Comparison of ENCODE assay signal across 10 cellular contexts in genomic region chr1:21331752-21332480, GRCh38. TPM values are rescaled to one million over a fixed set of nuclear protein-coding genes. Genes with fewer than 3 reads are reported as not detected.
A peak's percentile ranks its signal among the peaks of the same experiment; 100 is the strongest.
DNase-seq lines count a peak whose midpoint lies in the region; ATAC-seq and TF ChIP-seq lines count a peak whose summit lies in the region.
"Had no signal": no experiment of that assay in that cellular context is flagged by ENCODE, and none has a peak within 500 bp of the region (broad histone marks: within the 10 kb centered on the region; RNA-seq: fewer than 3 reads in every experiment).

No MANE protein-coding gene starts in this region.

- H3K4me3 ChIP-seq in heart right ventricle: no peak overlapping the region
- H3K4me3 ChIP-seq in mesodermal cell (ENCODE audit: extremely low read depth, insufficient read depth, low read length, poor library complexity, severe bottlenecking): no peak overlapping the region
- no peak overlapping the region for H3K4me3 ChIP-seq in uterus

- TF ChIP-seq CTCF in heart right ventricle (IDR thresholded peaks at IDR 0.05) (no peak), uterus (IDR thresholded peaks at IDR 0.05) (no peak)

- H3K27me3 ChIP-seq in heart right ventricle (no peaks in the 10 kb centered on the region), uterus (no peaks in the 10 kb centered on the region)

- H3K4me3 Mint-ChIP-seq in activated T-helper 17 cell treated with anti-CD3 and anti-CD28 coated beads, Interleukin-2, amount 50 U/mL, for 72 hours: peak overlapping the region; percentile 13

- DNase-seq in heart right ventricle: peak in 1 of 2 donors; percentile 18
- DNase-seq in Right ventricle myocardium inferior (ENCODE audit: missing footprints): no peak
- DNase-seq in uterus: no peak
- DNase-seq in G401 (ENCODE audit: low spot score): no peak
- DNase-seq in NCI-H524 treated with DMSO at 0.1 percent for 48 hours (lab: John Stamatoyannopoulos, UW): no peak
- DNase-seq in NCI-H2227 treated with DMSO at 0.1 percent for 48 hours (lab: John Stamatoyannopoulos, UW): no peak
- DNase-seq: Caco-2; stimulated activated naive CD4-positive, alpha-beta T cell had no signal

- H3K4me1 Mint-ChIP-seq in activated T-helper 17 cell treated with anti-CD3 and anti-CD28 coated beads, Interleukin-2, amount 50 U/mL, for 72 hours: peaks cover 47% of the 10 kb centered on the region

- TF ChIP-seq POLR2A in uterus (IDR thresholded peaks at IDR 0.05): no peak

- in situ Hi-C loops in G401 (cut with HindIII; ENCODE audit: low sequenced_read_pairs): no loop called here

- WGBS in heart right ventricle, 2 donors: 46 to 58% methylated on average over 9 of the region's 9 CpGs
- 55 to 88% methylated on average over 1 to 5 of the region's 9 CpGs for WGBS in mesodermal cell (ENCODE audit: insufficient coverage in 2 of 2), 2 experiments

- ATAC-seq in heart right ventricle (no peak), Right ventricle myocardium inferior (no peak)
- no peak for ATAC-seq in activated T-helper 17 cell treated with anti-CD3 and anti-CD28 coated beads, Interleukin-2, amount 50 U/mL, for 72 hours (replicated peaks)

- peak overlapping the region; percentile 38 for H3K27ac Mint-ChIP-seq in activated T-helper 17 cell treated with anti-CD3 and anti-CD28 coated beads, Interleukin-2, amount 50 U/mL, for 72 hours

- H3K4me1 ChIP-seq in heart right ventricle: peaks cover 32 to 84% (median 65%) of the 10 kb centered on the region in 9 donors
- H3K4me1 ChIP-seq in mesodermal cell (ENCODE audit: control insufficient read depth, insufficient read depth, low read length, poor library complexity, severe bottlenecking): peaks cover 59% of the 10 kb centered on the region
- peaks cover 22 to 38% of the 10 kb centered on the region in 2 donors for H3K4me1 ChIP-seq in uterus

- H3K9me3 ChIP-seq in heart right ventricle (no peaks in the 10 kb centered on the region), mesodermal cell (ENCODE audit: control insufficient read depth, low read length) (no peaks in the 10 kb centered on the region), uterus (no peaks in the 10 kb centered on the region)
- H3K9me3 ChIP-seq: Caco-2 had no signal

- H3K36me3 Mint-ChIP-seq in activated T-helper 17 cell treated with anti-CD3 and anti-CD28 coated beads, Interleukin-2, amount 50 U/mL, for 72 hours (ENCODE audit: low read depth): peaks cover 76% of the 10 kb centered on the region

- no peaks in the 10 kb centered on the region for H3K27me3 Mint-ChIP-seq in activated T-helper 17 cell treated with anti-CD3 and anti-CD28 coated beads, Interleukin-2, amount 50 U/mL, for 72 hours

- H3K9me3 Mint-ChIP-seq in activated T-helper 17 cell treated with anti-CD3 and anti-CD28 coated beads, Interleukin-2, amount 50 U/mL, for 72 hours: no peaks in the 10 kb centered on the region

- peak overlapping the region in 7 of 10 donors; percentile 16 to 75 (median 63) for H3K27ac ChIP-seq in heart right ventricle
- peak overlapping the region; percentile 74 for H3K27ac ChIP-seq in mesodermal cell (ENCODE audit: low read depth, low read length, severe bottlenecking)
- peak overlapping the region; percentile 70 to 91 for H3K27ac ChIP-seq in uterus

- no peaks in the 10 kb centered on the region for H3K36me3 ChIP-seq in heart right ventricle
- peaks cover 28% of the 10 kb centered on the region for H3K36me3 ChIP-seq in mesodermal cell (ENCODE audit: control insufficient read depth, insufficient read depth, low read length)
- H3K36me3 ChIP-seq in uterus: no peaks in the 10 kb centered on the region

- intact Hi-C loops in heart right ventricle (cut with DNase I) (loop anchor here in 3 of 10 donors (5.0 kb wide), 3 partner anchors 40 to 75 kb away; partner anchors contain the start of gene ECE1 (in 1 of the 3)), Right ventricle myocardium inferior (cut with DNase I) (loop anchor here (5.0 kb wide), 1 partner anchor 40 kb away; the partner anchor contains the start of gene ECE1), uterus (cut with DNase I; ENCODE audit: low total_unique reads) (no loop called here)

RNA-seq across cellular contexts. Expression of gene ECE1, which starts 41.7 kb away (rescaled TPM):
- total RNA-seq in heart right ventricle (10 to 100 TPM; 30.6 to 81.8 (median 53.1) TPM), Right ventricle myocardium inferior (49.3 TPM), uterus (100 to 1,000 TPM in 1 of 4 donors, 10 to 100 TPM in 3; 45.6 to 175 (median 59.1) TPM)
- polyA plus RNA-seq in heart right ventricle: 10 to 100 TPM; 41.4 to 44.7 TPM
- total RNA-seq in activated T-helper 17 cell treated with anti-CD3 and anti-CD28 coated beads, Interleukin-2, amount 50 U/mL, for 72 hours: 100 to 1,000 TPM in 1 of 2 donors, 10 to 100 TPM in 1; 75.4 to 219 TPM
- polyA plus RNA-seq in mesodermal cell (2013, experiment 1 of 2): 279 TPM
- 263 TPM for polyA plus RNA-seq in mesodermal cell (2013, experiment 2 of 2)
- 19.3 and 50.4 TPM in 2 replicates for total RNA-seq in G401 (2014; rRNA removed; shearing (Covaris generic))
